Comparison of ENCODE assay signal across 29 cellular contexts in the genomic region with DNA sequence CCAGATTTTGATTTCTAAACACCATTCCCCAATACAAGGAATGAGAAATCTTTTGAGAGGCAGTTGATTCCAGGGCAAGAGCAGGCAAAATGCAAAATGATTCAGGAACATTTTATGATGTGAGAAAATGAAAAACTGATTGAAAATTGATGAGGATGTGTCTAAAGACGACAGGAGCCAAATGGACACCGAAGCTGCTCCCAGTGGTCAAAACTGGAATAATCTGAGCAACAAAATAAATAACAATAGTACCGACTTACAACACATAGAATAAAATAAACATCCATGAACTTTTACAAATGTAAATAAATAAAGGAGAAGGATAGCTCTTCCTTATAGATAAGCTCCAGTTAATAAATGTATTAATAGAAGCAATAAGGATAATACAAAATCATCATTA.
"Had no signal": no experiment of that assay in that cellular context is flagged by ENCODE, and none has a peak within 500 bp of the region (broad histone marks: within the 10 kb centered on the region; RNA-seq: fewer than 3 reads in every experiment).

No MANE protein-coding gene starts in this region.

- H3K4me3 Mint-ChIP-seq: activated CD8-positive, alpha-beta T cell treated with anti-CD3 and anti-CD28 coated beads, Interleukin-2, amount 10 ng/mL, durations not matched to agents 7 days and 5 days; activated naive CD4-positive, alpha-beta T cell treated with anti-CD3 and anti-CD28 coated beads, Interleukin-2, amount 50 U/mL, for 24 hours; activated T-cell treated with anti-CD3 and anti-CD28 coated beads, Interleukin-2, amount 50 U/mL, for 24 hours; activated T-helper 1 cell treated with anti-CD3 and anti-CD28 coated beads, Interleukin-12 subunit alpha, Interleukin-12 subunit beta, Interleukin-2, Interleukin-4 antibody, amounts not matched to agents 30 ng/mL and 10 ng/mL and 1 ng/mL, durations not matched to agents 14 hours and 24 hours and 36 hours; T-helper 1 cell treated with Interleukin-12 subunit alpha and Interleukin-12 subunit beta and Interleukin-4 antibody, amounts not matched to agents 30 μg/mL and 1 μg/mL, for 36 hours; WTC11 had no signal

- H3K36me3 Mint-ChIP-seq: WTC11 had no signal

- H3K4me1 Mint-ChIP-seq: activated naive CD4-positive, alpha-beta T cell treated with anti-CD3 and anti-CD28 coated beads, Interleukin-2, amount 50 U/mL, for 24 hours; WTC11 had no signal

- H3K9me3 ChIP-seq: SJSA1 had no signal

- H3K36me3 ChIP-seq: SJSA1 had no signal

- H3K27ac ChIP-seq: RWPE1, SJSA1 had no signal

- ATAC-seq: activated CD8-positive, alpha-beta T cell treated with anti-CD3 and anti-CD28 coated beads, Interleukin-2, amount 10 ng/mL, durations not matched to agents 7 days and 5 days; Panc1; SK-N-SH treated with all-trans-retinoic acid at 6 μM for 48 hours; WTC11 had no signal

- H3K27me3 ChIP-seq: SJSA1 had no signal

- DNase-seq: activated CD4-positive, alpha-beta T cell treated with anti-CD3 and anti-CD28 coated beads for 48 hours; activated CD4-positive, alpha-beta T cell treated with anti-CD3 and anti-CD28 coated beads, Interleukin-2, amount 50 U/mL, for 4 hours; activated CD4-positive, CD25-positive, alpha-beta regulatory T cell treated with anti-CD3 and anti-CD28 coated beads, Interleukin-2, amount 50 U/mL, for 72 hours; activated CD8-positive, alpha-beta T cell treated with anti-CD3 and anti-CD28 coated beads, Interleukin-2, amount 10 ng/mL, durations not matched to agents 7 days and 5 days; activated effector memory CD4-positive, alpha-beta T cell treated with Interleukin-2 at 50 U/mL for 16 hours; activated naive CD4-positive, alpha-beta T cell; activated T-cell treated with anti-CD3 and anti-CD28 coated beads, Interleukin-2, amount 50 U/mL, for 24 hours; aorta; central memory CD4-positive, alpha-beta T cell; Kasumi-1; KBM-7; NCI-H1092; NCI-H1417; NCI-H1694; NCI-H2029 treated with DMSO at 0.1 percent for 48 hours; NCI-H345; NCI-H510A; NCI-H526 treated with DMSO at 0.1 percent for 48 hours; NCI-H82; OCI-M1; SHP77 had no signal

- H3K27ac Mint-ChIP-seq: activated CD8-positive, alpha-beta T cell treated with anti-CD3 and anti-CD28 coated beads, Interleukin-2, amount 10 ng/mL, durations not matched to agents 7 days and 5 days; activated naive CD4-positive, alpha-beta T cell treated with anti-CD3 and anti-CD28 coated beads, Interleukin-2, amount 50 U/mL, for 24 hours; activated T-cell treated with anti-CD3 and anti-CD28 coated beads, Interleukin-2, amount 50 U/mL, for 24 hours; activated T-helper 1 cell treated with anti-CD3 and anti-CD28 coated beads, Interleukin-12 subunit alpha, Interleukin-12 subunit beta, Interleukin-2, Interleukin-4 antibody, amounts not matched to agents 30 ng/mL and 10 ng/mL and 1 ng/mL, durations not matched to agents 14 hours and 24 hours and 36 hours; T-helper 1 cell treated with Interleukin-12 subunit alpha and Interleukin-12 subunit beta and Interleukin-4 antibody, amounts not matched to agents 30 μg/mL and 1 μg/mL, for 36 hours; WTC11 had no signal

- H3K4me1 ChIP-seq: SJSA1 had no signal

- H3K27me3 Mint-ChIP-seq: activated naive CD4-positive, alpha-beta T cell treated with anti-CD3 and anti-CD28 coated beads, Interleukin-2, amount 50 U/mL, for 24 hours; activated T-cell treated with anti-CD3 and anti-CD28 coated beads, Interleukin-2, amount 50 U/mL, for 24 hours had no signal

- H3K4me3 ChIP-seq: SJSA1 had no signal
